ENCODE assay signal across 14 cellular contexts in the genomic region with DNA sequence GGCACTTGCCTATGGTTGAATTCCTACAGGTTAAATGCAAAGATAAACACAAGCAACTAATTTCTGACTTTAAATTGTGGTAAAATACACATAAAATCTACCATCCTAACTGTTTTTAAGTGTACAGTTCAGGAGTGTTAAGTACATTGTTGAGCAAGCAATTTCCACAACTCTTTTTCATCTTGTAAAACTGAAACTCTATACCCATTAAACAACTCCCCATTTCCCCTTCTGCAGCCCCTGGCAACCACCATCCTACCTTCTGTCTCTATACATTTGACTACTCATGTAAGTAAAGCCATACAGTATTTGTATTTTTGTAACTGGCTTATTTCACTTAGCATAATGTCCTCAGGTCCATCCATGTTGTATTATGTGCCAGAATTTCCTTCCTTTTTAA. TPM values are rescaled to one million over a fixed set of nuclear protein-coding genes. Genes with fewer than 3 reads are reported as not detected.
A peak's percentile ranks its signal among the peaks of the same experiment; 100 is the strongest.
DNase-seq lines count a peak whose midpoint lies in the region; ATAC-seq, FAIRE-seq and TF ChIP-seq lines count a peak whose summit lies in the region.
"Had no signal": no experiment of that assay in that cellular context is flagged by ENCODE, and none has a peak within 500 bp of the region (broad histone marks: within the 10 kb centered on the region; RNA-seq: fewer than 3 reads in every experiment).

No MANE protein-coding gene starts in this region.

- no peak for TF ChIP-seq CTCF in Loucy (conservative IDR thresholded peaks at IDR 0.05; ENCODE audit: low read length)

- ATAC-seq in GM19035 (IDR thresholded peaks at IDR 0.05; ENCODE audit: unreplicated experiment) = peak; percentile 52
- peak; percentile 69 for ATAC-seq in HG02678 (IDR thresholded peaks at IDR 0.05; ENCODE audit: unreplicated experiment)
- ATAC-seq: left lobe of liver, Right ventricle myocardium inferior had no signal

- H3K36me3 ChIP-seq in Loucy (ENCODE audit: insufficient read depth, low read length) = no peaks in the 10 kb centered on the region
- H3K36me3 ChIP-seq: right atrium auricular region had no signal

- FAIRE-seq in GM12891 (lab: Jason Lieb, UNC) = peak; percentile 83

- H3F3A ChIP-seq in Loucy (ENCODE audit: low read depth) = no peaks in the 10 kb centered on the region

- TF ChIP-seq POLR2A in GM12891 (IDR thresholded peaks at IDR 0.05; ENCODE audit: low read depth, low read length) = no peak

- intact Hi-C loops in posterior vena cava (cut with DNase I) = no loop called here

- H3K4me2 ChIP-seq in Loucy (ENCODE audit: low read depth, low read length, poor library complexity, severe bottlenecking) = peak overlapping the region; percentile 62

- H3K4me1 ChIP-seq in Loucy (ENCODE audit: insufficient read depth, low read length, poor library complexity, severe bottlenecking) = peaks cover 39% of the 10 kb centered on the region
- H3K4me1 ChIP-seq: right atrium auricular region had no signal

- no peaks in the 10 kb centered on the region for H3K79me2 ChIP-seq in Loucy (ENCODE audit: insufficient read depth, low read length)

- no peaks in the 10 kb centered on the region for H4K20me1 ChIP-seq in Loucy (ENCODE audit: insufficient read depth, low read length, poor library complexity, severe bottlenecking)

- DNase-seq in GM12891 (ENCODE audit: insufficient read length, low spot score) (no peak), CD1c-positive myeloid dendritic cell (ENCODE audit: extremely low spot score) (no peak), posterior vena cava (ENCODE audit: low spot score) (no peak), SK-N-DZ (ENCODE audit: low spot score) (no peak), 8988T (no peak)
- DNase-seq: AML-193; nephron progenitor cell; stimulated activated CD4-positive, alpha-beta T cell treated with anti-CD3 and anti-CD28 coated beads, Interleukin-4, amount 100 ng/mL, for 24 hours had no signal

- no peaks in the 10 kb centered on the region for H3K9me2 ChIP-seq in Loucy (replicated peaks; ENCODE audit: low read depth, low read length)

- no peaks in the 10 kb centered on the region for H3K27me3 ChIP-seq in Loucy (ENCODE audit: insufficient read depth, low read length, poor library complexity, severe bottlenecking)
- H3K27me3 ChIP-seq: right atrium auricular region had no signal

- no peaks in the 10 kb centered on the region for H3K9me3 ChIP-seq in Loucy (ENCODE audit: insufficient read depth, low read depth, low read length)
- H3K9me3 ChIP-seq: right atrium auricular region had no signal

- peak overlapping the region; percentile 39 for H3K4me3 ChIP-seq in Loucy (ENCODE audit: low read length, poor library complexity, severe bottlenecking)
- H3K4me3 ChIP-seq: right atrium auricular region had no signal

- H3K9ac ChIP-seq in Loucy (ENCODE audit: low read depth, low read length, poor library complexity, severe bottlenecking) = peak overlapping the region; percentile 17

- peak overlapping the region; percentile 77; the same call in 1 of the 2 replicates for H2AFZ ChIP-seq in Loucy (ENCODE audit: low read length)

TF ChIP-seq in GM12891, 5 proteins besides CTCF, POLR2A, EP300 and RAD21:
- TF ChIP-seq PAX5 (IDR thresholded peaks at IDR 0.05; ENCODE audit: insufficient read depth, low read length, severe bottlenecking) = no peak
- TF ChIP-seq SPI1 (IDR thresholded peaks at IDR 0.05; ENCODE audit: low read depth, low read length) = peak; percentile 80
- TF ChIP-seq POU2F2 (IDR thresholded peaks at IDR 0.05; ENCODE audit: low read depth, low read length) = no peak
- no peak for TF ChIP-seq POLR2AphosphoS5 (IDR thresholded peaks at IDR 0.05; ENCODE audit: low read depth, low read length)
- TF ChIP-seq TAF1 (IDR thresholded peaks at IDR 0.05; ENCODE audit: low read depth, low read length) = no peak

RNA-seq across cellular contexts. Expression of a gene that starts 38.5 kb away (rescaled TPM):
- 10.5 TPM for polyA plus RNA-seq in GM12891 (2012; ENCODE audit: low read depth, missing spikeins)
- total RNA-seq in posterior vena cava = 10 to 100 TPM; 33.3 to 40.7 TPM
- polyA plus RNA-seq in SK-N-DZ (2014; cell fraction: cytosol; rRNA removed) = 2.7 and 3.0 TPM in 2 replicates
- 3.9 and 4.7 TPM in 2 replicates for polyA plus RNA-seq in SK-N-DZ (2014; cell fraction: nucleus; rRNA removed)

RNA-seq across cellular contexts. Expression of a gene that starts 46.3 kb away (rescaled TPM):
- polyA plus RNA-seq in GM12891 (2012; ENCODE audit: low read depth, missing spikeins) = 3.3 TPM
- total RNA-seq in posterior vena cava = 10 to 100 TPM; 37.4 to 49.8 TPM
- 0.14 TPM in 1 of 2 replicates, not detected in the other for polyA plus RNA-seq in SK-N-DZ (2014; cell fraction: cytosol; rRNA removed)
- not detected in 2 replicates for polyA plus RNA-seq in SK-N-DZ (2014; cell fraction: nucleus; rRNA removed)
